1 cellular context compared by ENCODE assay signal in genomic region chr3:13484861-13485590, GRCh38.
TF ChIP-seq lines count a peak whose summit lies in the region.

No MANE protein-coding gene starts in this region.

TF ChIP-seq in K562, 482 proteins besides CTCF, POLR2A, EP300 and RAD21 (continues in another document):
- TF ChIP-seq NBN (IDR thresholded peaks at IDR 0.05; ENCODE audit: low read depth) (peak; percentile 89), XRCC5 (IDR thresholded peaks at IDR 0.05; ENCODE audit: low read depth, low read length) (no peak; the same call in 1 of the 2 replicates), CEBPG (CRISPR knock-in tag; IDR thresholded peaks at IDR 0.05) (no peak), CEBPG (tag; conservative IDR thresholded peaks at IDR 0.05 in 1 of 2, IDR thresholded peaks at IDR 0.05 in 1 of 2) (no peak), ZNF449 (CRISPR knock-in tag; IDR thresholded peaks at IDR 0.05) (no peak; the same call in 1 of the 2 replicates), SRF (CRISPR knock-in tag; IDR thresholded peaks at IDR 0.05) (peak in 1 of 2 experiments; percentile 81; a peak in 1 of 4 replicates), MEIS2 (IDR thresholded peaks at IDR 0.05; ENCODE audit: partially characterized antibody) (peak; percentile 86), HDAC1 (IDR thresholded peaks at IDR 0.05) (peak; percentile 76 to 96; a peak in 3 of 4 replicates), NCOR1 (IDR thresholded peaks at IDR 0.05) (peak; percentile 96), MECOM (CRISPR knock-in tag; IDR thresholded peaks at IDR 0.05) (no peak), TGIF2 (CRISPR knock-in tag; IDR thresholded peaks at IDR 0.05) (no peak), MTA1 (IDR thresholded peaks at IDR 0.05; ENCODE audit: borderline replicate concordance) (no peak), PTRF (tag; IDR thresholded peaks at IDR 0.05) (no peak), HNRNPK (IDR thresholded peaks at IDR 0.05; ENCODE audit: low read depth, low read length, poor library complexity, severe bottlenecking) (no peak), KDM5B (IDR thresholded peaks at IDR 0.05; ENCODE audit: insufficient replicate concordance, low read depth, low read length) (peak; percentile 33), SAFB2 (IDR thresholded peaks at IDR 0.05; ENCODE audit: borderline replicate concordance, low read depth, low read length, severe bottlenecking) (no peak), NCOA6 (IDR thresholded peaks at IDR 0.05) (no peak), ZNF77 (CRISPR knock-in tag; IDR thresholded peaks at IDR 0.05) (no peak), NFYB (IDR thresholded peaks at IDR 0.05; ENCODE audit: extremely low read depth, insufficient read length) (no peak), ADNP (tag; IDR thresholded peaks at IDR 0.05) (no peak), ZKSCAN8 (CRISPR knock-in tag; IDR thresholded peaks at IDR 0.05) (no peak), BCOR (IDR thresholded peaks at IDR 0.05) (peak; percentile 86), ZNF347 (CRISPR knock-in tag; IDR thresholded peaks at IDR 0.05; ENCODE audit: low read depth) (no peak), EHMT2 (IDR thresholded peaks at IDR 0.05) (no peak), RBM39 (optimal IDR thresholded peaks at IDR 0.05; ENCODE audit: low read depth, low read length) (no peak), TBL1XR1 (IDR thresholded peaks at IDR 0.05; ENCODE audit: low read length in 2 of 2) (peak; percentile 94 to 96), DACH1 (IDR thresholded peaks at IDR 0.05; ENCODE audit: partially characterized antibody) (no peak), ZKSCAN1 (IDR thresholded peaks at IDR 0.05; ENCODE audit: low read depth, low read length) (0 out of 2 replicates have a peak, but pooled peaks have one; percentile 47), ZNF785 (CRISPR knock-in tag; IDR thresholded peaks at IDR 0.05) (no peak), IRF2 (CRISPR knock-in tag; IDR thresholded peaks at IDR 0.05) (no peak), TFAM (CRISPR knock-in tag; conservative IDR thresholded peaks at IDR 0.05) (no peak), THAP7 (CRISPR knock-in tag; IDR thresholded peaks at IDR 0.05) (no peak), ZBTB43 (CRISPR knock-in tag; IDR thresholded peaks at IDR 0.05) (no peak), KHSRP (IDR thresholded peaks at IDR 0.05) (no peak), HDAC3 (IDR thresholded peaks at IDR 0.05; ENCODE audit: borderline replicate concordance, partially characterized antibody) (no peak), PTTG1 (tag; IDR thresholded peaks at IDR 0.05; ENCODE audit: low read depth) (no peak), BHLHE40 (IDR thresholded peaks at IDR 0.05; ENCODE audit: low read length) (peak; percentile 98), PHF8 (IDR thresholded peaks at IDR 0.05; ENCODE audit: borderline replicate concordance, low read length) (peak; percentile 26; the same call in 1 of the 2 replicates), MEF2D (tag; conservative IDR thresholded peaks at IDR 0.05; ENCODE audit: low read depth) (no peak), ZNF212 (CRISPR knock-in tag; IDR thresholded peaks at IDR 0.05) (no peak), ARID2 (IDR thresholded peaks at IDR 0.05) (no peak), DIDO1 (tag; IDR thresholded peaks at IDR 0.05; ENCODE audit: low read depth) (no peak)
- TF ChIP-seq, protein P1, sequence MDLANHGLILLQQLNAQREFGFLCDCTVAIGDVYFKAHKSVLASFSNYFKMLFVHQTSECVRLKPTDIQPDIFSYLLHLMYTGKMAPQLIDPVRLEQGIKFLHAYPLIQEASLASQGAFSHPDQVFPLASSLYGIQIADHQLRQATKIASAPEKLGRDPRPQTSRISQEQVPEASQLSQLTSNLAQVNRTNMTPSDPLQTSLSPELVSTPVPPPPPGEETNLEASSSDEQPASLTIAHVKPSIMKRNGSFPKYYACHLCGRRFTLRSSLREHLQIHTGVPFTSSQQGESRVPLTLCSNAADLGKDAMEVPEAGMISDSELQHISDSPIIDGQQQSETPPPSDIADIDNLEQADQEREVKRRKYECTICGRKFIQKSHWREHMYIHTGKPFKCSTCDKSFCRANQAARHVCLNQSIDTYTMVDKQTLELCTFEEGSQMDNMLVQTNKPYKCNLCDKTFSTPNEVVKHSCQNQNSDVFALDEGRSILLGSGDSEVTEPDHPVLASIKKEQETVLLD (IDR thresholded peaks at IDR 0.05): peak; percentile 85; the same call in 1 of the 2 replicates
- TF ChIP-seq, protein P2, sequence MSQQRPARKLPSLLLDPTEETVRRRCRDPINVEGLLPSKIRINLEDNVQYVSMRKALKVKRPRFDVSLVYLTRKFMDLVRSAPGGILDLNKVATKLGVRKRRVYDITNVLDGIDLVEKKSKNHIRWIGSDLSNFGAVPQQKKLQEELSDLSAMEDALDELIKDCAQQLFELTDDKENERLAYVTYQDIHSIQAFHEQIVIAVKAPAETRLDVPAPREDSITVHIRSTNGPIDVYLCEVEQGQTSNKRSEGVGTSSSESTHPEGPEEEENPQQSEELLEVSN (IDR thresholded peaks at IDR 0.05; ENCODE audit: borderline replicate concordance in 1 of 2, extremely low read depth in 1 of 2, insufficient read depth in 1 of 2, insufficient read length in 1 of 2, low read depth in 1 of 2, low read length in 1 of 2, poor library complexity in 1 of 2, severe bottlenecking in 1 of 2): peak; percentile 68 to 77
- TF ChIP-seq, protein P3, sequence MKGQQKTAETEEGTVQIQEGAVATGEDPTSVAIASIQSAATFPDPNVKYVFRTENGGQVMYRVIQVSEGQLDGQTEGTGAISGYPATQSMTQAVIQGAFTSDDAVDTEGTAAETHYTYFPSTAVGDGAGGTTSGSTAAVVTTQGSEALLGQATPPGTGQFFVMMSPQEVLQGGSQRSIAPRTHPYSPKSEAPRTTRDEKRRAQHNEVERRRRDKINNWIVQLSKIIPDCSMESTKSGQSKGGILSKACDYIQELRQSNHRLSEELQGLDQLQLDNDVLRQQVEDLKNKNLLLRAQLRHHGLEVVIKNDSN (CRISPR knock-in tag; IDR thresholded peaks at IDR 0.05): no peak
- TF ChIP-seq, protein P4, sequence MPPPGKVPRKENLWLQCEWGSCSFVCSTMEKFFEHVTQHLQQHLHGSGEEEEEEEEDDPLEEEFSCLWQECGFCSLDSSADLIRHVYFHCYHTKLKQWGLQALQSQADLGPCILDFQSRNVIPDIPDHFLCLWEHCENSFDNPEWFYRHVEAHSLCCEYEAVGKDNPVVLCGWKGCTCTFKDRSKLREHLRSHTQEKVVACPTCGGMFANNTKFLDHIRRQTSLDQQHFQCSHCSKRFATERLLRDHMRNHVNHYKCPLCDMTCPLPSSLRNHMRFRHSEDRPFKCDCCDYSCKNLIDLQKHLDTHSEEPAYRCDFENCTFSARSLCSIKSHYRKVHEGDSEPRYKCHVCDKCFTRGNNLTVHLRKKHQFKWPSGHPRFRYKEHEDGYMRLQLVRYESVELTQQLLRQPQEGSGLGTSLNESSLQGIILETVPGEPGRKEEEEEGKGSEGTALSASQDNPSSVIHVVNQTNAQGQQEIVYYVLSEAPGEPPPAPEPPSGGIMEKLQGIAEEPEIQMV (tag; conservative IDR thresholded peaks at IDR 0.05; ENCODE audit: low read depth): no peak
- TF ChIP-seq, protein P5, sequence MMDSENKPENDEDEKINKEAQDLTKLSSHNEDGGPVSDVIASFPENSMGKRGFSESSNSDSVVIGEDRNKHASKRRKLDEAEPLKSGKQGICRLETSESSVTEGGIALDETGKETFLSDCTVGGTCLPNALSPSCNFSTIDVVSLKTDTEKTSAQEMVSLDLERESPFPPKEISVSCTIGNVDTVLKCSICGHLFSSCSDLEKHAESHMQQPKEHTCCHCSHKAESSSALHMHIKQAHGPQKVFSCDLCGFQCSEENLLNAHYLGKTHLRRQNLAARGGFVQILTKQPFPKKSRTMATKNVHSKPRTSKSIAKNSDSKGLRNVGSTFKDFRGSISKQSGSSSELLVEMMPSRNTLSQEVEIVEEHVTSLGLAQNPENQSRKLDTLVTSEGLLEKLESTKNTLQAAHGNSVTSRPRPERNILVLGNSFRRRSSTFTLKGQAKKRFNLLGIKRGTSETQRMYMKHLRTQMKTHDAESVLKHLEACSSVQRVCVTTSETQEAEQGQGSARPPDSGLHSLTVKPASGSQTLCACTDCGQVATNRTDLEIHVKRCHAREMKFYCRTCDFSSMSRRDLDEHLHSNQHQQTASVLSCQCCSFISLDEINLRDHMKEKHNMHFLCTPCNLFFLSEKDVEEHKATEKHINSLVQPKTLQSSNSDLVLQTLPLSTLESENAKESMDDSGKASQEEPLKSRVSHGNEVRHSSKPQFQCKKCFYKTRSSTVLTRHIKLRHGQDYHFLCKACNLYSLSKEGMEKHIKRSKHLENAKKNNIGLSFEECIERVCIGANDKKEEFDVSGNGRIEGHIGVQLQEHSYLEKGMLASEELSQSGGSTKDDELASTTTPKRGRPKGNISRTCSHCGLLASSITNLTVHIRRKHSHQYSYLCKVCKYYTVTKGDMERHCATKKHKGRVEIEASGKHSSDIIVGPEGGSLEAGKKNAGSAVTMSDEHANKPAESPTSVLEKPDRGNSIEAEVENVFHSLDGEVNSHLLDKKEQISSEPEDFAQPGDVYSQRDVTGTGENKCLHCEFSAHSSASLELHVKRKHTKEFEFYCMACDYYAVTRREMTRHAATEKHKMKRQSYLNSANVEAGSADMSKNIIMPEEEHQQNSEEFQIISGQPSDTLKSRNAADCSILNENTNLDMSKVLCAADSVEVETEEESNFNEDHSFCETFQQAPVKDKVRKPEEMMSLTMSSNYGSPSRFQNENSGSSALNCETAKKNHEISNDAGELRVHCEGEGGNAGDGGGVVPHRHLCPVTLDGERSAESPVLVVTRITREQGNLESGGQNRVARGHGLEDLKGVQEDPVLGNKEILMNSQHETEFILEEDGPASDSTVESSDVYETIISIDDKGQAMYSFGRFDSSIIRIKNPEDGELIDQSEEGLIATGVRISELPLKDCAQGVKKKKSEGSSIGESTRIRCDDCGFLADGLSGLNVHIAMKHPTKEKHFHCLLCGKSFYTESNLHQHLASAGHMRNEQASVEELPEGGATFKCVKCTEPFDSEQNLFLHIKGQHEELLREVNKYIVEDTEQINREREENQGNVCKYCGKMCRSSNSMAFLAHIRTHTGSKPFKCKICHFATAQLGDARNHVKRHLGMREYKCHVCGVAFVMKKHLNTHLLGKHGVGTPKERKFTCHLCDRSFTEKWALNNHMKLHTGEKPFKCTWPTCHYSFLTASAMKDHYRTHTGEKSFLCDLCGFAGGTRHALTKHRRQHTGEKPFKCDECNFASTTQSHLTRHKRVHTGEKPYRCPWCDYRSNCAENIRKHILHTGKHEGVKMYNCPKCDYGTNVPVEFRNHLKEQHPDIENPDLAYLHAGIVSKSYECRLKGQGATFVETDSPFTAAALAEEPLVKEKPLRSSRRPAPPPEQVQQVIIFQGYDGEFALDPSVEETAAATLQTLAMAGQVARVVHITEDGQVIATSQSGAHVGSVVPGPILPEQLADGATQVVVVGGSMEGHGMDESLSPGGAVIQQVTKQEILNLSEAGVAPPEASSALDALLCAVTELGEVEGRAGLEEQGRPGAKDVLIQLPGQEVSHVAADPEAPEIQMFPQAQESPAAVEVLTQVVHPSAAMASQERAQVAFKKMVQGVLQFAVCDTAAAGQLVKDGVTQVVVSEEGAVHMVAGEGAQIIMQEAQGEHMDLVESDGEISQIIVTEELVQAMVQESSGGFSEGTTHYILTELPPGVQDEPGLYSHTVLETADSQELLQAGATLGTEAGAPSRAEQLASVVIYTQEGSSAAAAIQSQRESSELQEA (IDR thresholded peaks at IDR 0.05; ENCODE audit: low read depth): no peak
- TF ChIP-seq, protein P6, sequence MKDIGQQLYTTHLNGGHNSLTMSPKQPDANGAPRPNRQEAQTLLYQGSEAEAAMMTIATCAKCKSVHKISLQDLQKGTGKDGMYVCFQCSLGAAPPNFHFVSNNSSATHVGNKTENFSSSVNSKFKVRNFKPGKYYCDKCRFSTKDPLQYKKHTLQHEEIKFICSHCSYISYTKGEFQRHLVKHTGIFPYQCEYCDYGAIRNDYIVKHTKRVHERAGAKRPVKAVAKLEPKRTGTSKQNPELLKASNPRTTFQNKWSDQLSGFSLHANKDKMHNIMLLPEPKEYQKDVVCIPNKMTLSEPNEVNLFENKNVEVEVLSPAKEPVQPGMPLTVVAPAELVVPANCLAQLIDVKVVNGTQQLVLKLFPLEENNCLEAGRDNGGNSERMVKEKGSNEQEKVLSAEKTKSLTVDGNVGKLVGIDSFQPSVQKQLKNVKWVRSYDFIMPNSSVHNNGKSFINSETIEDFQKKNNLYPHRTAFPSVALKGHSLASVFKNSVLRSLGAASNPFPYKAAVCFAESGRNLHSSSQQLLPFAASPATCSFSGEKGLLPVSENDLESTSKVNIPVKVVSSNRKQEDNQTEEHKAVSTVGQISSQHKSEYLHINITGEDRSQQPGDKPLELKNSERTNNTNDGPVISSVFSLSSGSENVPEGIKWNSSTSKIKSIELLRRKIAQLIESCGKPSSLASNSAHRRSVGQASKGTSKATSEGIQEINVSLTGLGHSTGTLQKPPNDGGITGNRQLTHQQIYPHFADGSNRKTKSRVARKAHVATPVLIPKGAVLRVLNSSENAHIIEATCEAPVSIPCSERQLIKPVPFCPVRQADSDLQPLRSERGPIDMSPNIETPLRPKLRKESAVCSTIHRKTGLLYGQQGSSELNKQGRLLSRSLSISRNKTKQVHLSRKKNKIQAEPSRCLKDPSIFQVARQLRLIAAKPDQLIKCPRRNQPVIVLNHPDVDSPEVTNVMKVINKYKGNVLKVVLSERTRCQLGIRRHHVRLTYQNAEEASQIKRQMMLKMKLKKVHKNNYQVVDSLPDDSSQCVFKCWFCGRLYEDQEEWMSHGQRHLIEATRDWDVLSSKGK (CRISPR knock-in tag; IDR thresholded peaks at IDR 0.05): no peak
